34 cellular contexts compared by ENCODE assay signal in the genomic region with DNA sequence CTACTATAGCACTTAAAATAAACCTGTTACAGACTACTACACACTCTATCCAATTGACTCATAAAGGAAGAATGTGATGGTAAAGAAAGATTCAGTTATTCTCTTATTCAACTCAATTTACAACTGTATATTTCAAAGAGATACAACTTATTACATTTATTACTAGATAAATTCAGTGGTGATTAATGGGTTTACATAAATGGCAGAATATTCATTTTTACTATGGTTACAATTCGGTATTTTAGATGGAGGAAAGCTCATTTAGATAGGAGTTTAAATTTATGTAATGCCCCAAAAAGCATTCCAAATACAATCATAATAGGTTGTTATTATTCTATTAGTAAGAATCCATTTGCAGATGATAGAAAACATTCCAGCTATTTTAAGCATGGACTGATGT.
"Had no signal": no experiment of that assay in that cellular context is flagged by ENCODE, and none has a peak within 500 bp of the region (broad histone marks: within the 10 kb centered on the region; RNA-seq: fewer than 3 reads in every experiment).

No MANE protein-coding gene starts in this region.

- H3K4me3 ChIP-seq: MG63 had no signal

- H3K27me3 ChIP-seq: MG63 had no signal

- H3K27ac ChIP-seq: KMS-11 had no signal

- H3K36me3 ChIP-seq: MG63 had no signal

- H3K4me2 ChIP-seq: KMS-11 had no signal

- DNase-seq: Karpas-422, Kasumi-1, KG1, MG63, MM.1S, MV-4-11, NCI-H1048, NCI-H1092, NCI-H1092 treated with DMSO at 0.1 percent for 48 hours, NCI-H1105, NCI-H1105 treated with DMSO at 0.1 percent for 48 hours, NCI-H1417, NCI-H1417 treated with DMSO at 0.1 percent for 48 hours, NCI-H1436, NCI-H1436 treated with DMSO at 0.1 percent for 48 hours, NCI-H146, NCI-H1694, NCI-H1694 treated with DMSO at 0.1 percent for 48 hours, NCI-H187, NCI-H187 treated with DMSO at 0.1 percent for 48 hours, NCI-H1930, NCI-H2029, NCI-H2029 treated with DMSO at 0.1 percent for 48 hours, NCI-H2081, NCI-H2081 treated with DMSO at 0.1 percent for 48 hours, NCI-H2107, NCI-H2171, NCI-H2171 treated with DMSO at 0.1 percent for 48 hours, NCI-H2227 treated with DMSO at 0.1 percent for 48 hours, NCI-H226, NCI-H345, NCI-H446, NCI-H446 treated with DMSO at 0.1 percent for 48 hours had no signal

- H3K9ac ChIP-seq: KMS-11 had no signal

- H3K9me3 ChIP-seq: MG63 had no signal
